ENCODE assay signal across 7 cellular contexts in genomic region chr9:41230418-41230817, GRCh38. TPM values are rescaled to one million over a fixed set of nuclear protein-coding genes. Genes with fewer than 3 reads are reported as not detected.
DNase-seq lines count a peak whose midpoint lies in the region; FAIRE-seq and TF ChIP-seq lines count a peak whose summit lies in the region.
"Not testable (repeated sequence)": the region's sequence is repeated elsewhere in the genome, so short reads cannot be mapped to it uniquely, and the experiment has no call there.

No MANE protein-coding gene starts in this region.

- not testable (repeated sequence) for TF ChIP-seq CTCF in fibroblast of mammary gland (conservative IDR thresholded peaks at IDR 0.05; ENCODE audit: control insufficient read depth, insufficient read depth, low read depth, low read length); kidney (IDR thresholded peaks at IDR 0.05; ENCODE audit: borderline replicate concordance, extremely low read depth, insufficient read depth)

- H3K27ac ChIP-seq in kidney (ENCODE audit: low read depth in 2 of 2, low read length in 2 of 2) = not testable (repeated sequence)

- DNase-seq in EL = peak; percentile 2
- peak; percentile 1 for DNase-seq in HCEC 1CT
- DNase-seq in RPMI8226 = peak; percentile 9
- DNase-seq in astrocyte of the hippocampus (ENCODE audit: low read depth, low spot score) = peak; percentile 18
- DNase-seq in fibroblast of mammary gland (ENCODE audit: low read depth) = peak; percentile 24
- DNase-seq in kidney = peak; percentile 74
- DNase-seq in posterior cingulate gyrus = peak in 6 of 10 donors; percentile 8 to 87 (median 46)

- H3K4me3 ChIP-seq in fibroblast of mammary gland (ENCODE audit: control insufficient read depth, low read depth, low read length); kidney (ENCODE audit: low read length in 2 of 2): not testable (repeated sequence)

- FAIRE-seq in kidney (lab: Jason Lieb, UNC) = not testable (repeated sequence)

- intact Hi-C loops in kidney (cut with DNase I); posterior cingulate gyrus (cut with DNase I): not testable (repeated sequence)

- H3K36me3 ChIP-seq in kidney (ENCODE audit: control insufficient read depth in 1 of 2, insufficient read depth in 2 of 2, low read length in 2 of 2) = not testable (repeated sequence)

- H3K9ac ChIP-seq in kidney (ENCODE audit: low read length in 2 of 2) = not testable (repeated sequence)

- not testable (repeated sequence) for H3K4me1 ChIP-seq in kidney (ENCODE audit: control insufficient read depth in 1 of 2, insufficient read depth in 1 of 2, low read depth in 1 of 2, low read length in 2 of 2)

- H3K9me3 ChIP-seq in kidney (ENCODE audit: control insufficient read depth in 1 of 2, low read length in 2 of 2) = not testable (repeated sequence)

RNA-seq across cellular contexts. Expression of gene ZNG1F, which starts 41.3 kb away (rescaled TPM):
- 9.3 TPM for total RNA-seq in kidney
- polyA plus RNA-seq in kidney (ENCODE audit: insufficient read depth, low read depth, low replicate concordance) = 40.2 TPM

Comparison
In these comparisons a context has a peak if more than half of its experiments do, and no peak if none do; other contexts are left out.
1. DNase-seq: peak in every context shown above with its lines; median percentile 74 in kidney; 46 in posterior cingulate gyrus; 24 in fibroblast of mammary gland; 18 in astrocyte of the hippocampus; 9 in RPMI8226; 2 in EL; 1 in HCEC 1CT.